Comparison of ENCODE assay signal across 8 cellular contexts in the genomic region with DNA sequence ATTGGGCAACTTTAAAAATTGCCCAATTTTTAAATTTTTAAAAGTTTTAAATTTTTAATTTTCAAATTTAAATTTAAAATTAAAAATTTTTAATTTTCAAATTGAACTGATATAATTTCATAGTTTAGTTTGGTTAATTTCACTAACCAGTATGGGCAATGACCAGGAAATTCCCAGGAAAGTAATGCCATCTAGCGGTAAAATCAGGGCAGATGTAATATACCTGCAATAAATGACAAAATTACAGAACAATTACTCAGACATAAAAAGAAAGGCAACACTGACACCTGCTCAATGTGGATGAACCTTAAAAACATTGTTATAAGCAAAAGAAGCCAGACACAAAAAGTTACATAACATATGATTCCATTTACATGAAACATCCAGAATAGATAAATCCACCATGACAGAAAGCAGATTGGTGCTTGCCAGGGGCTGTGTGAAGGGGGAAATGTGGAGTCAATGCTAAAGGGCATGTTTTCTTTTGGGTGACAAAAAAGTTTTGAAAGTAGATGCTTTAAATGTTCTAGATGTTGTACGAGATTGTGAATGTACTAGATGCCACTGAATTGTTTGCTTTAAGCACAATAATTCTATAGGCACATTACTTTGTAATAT. TPM values are rescaled to one million over a fixed set of nuclear protein-coding genes. Genes with fewer than 3 reads are reported as not detected.
DNase-seq lines count a peak whose midpoint lies in the region; TF ChIP-seq lines count a peak whose summit lies in the region.

No MANE protein-coding gene starts in this region.

- no peak overlapping the region for H3K27ac ChIP-seq in breast epithelium
- no peak overlapping the region for H3K27ac ChIP-seq in transverse colon

- TF ChIP-seq POLR2A in breast epithelium (IDR thresholded peaks at IDR 0.05) (no peak), transverse colon (IDR thresholded peaks at IDR 0.05) (no peak)

- H3K4me1 ChIP-seq in breast epithelium (no peaks in the 10 kb centered on the region), transverse colon (no peaks in the 10 kb centered on the region)

- intact Hi-C loops in breast epithelium (cut with DNase I; ENCODE audit: low total_unique reads) (no loop called here), transverse colon (cut with DNase I; ENCODE audit: low total_unique reads) (loop anchor here (5.0 kb wide), 1 partner anchor 137 kb away; no protein-coding TSS in a partner anchor)

- no peak for TF ChIP-seq EP300 in transverse colon (IDR thresholded peaks at IDR 0.05; ENCODE audit: low read depth)

- H3K9me3 ChIP-seq in breast epithelium (no peaks in the 10 kb centered on the region), transverse colon (no peaks in the 10 kb centered on the region)

- H3K36me3 ChIP-seq in breast epithelium = no peaks in the 10 kb centered on the region
- no peaks in the 10 kb centered on the region for H3K36me3 ChIP-seq in transverse colon

- DNase-seq in D341Med (ENCODE audit: low spot score) (peak; percentile 29), GM20000 (ENCODE audit: low spot score) (peak; percentile 51), NCI-H69 (lab: John Stamatoyannopoulos, UW) (peak; percentile 55), breast epithelium (ENCODE audit: low spot score in 2 of 2) (no peak), kidney glomerular epithelial cell (lab: John Stamatoyannopoulos, UW) (peak; percentile 77), transverse colon (no peak), UCSD-AML1 (lab: John Stamatoyannopoulos, UW; ENCODE audit: unreplicated experiment) (no peak), NCI-H187 treated with DMSO at 0.1 percent for 48 hours (lab: John Stamatoyannopoulos, UW) (no peak)

- 7 to 12% methylated on average over 2 of the region's 2 CpGs for WGBS in transverse colon (ENCODE audit: low coverage in 1 of 2), 2 donors

- H3K4me3 ChIP-seq in breast epithelium (no peak overlapping the region), transverse colon (no peak overlapping the region)

- no peaks in the 10 kb centered on the region for H3K27me3 ChIP-seq in breast epithelium
- no peaks in the 10 kb centered on the region for H3K27me3 ChIP-seq in transverse colon

- TF ChIP-seq CTCF in GM20000 (IDR thresholded peaks at IDR 0.05; ENCODE audit: extremely low read depth, missing control alignments) (peak; percentile 3), breast epithelium (IDR thresholded peaks at IDR 0.05) (peak; percentile 79 to 84 (median 79)), transverse colon (IDR thresholded peaks at IDR 0.05) (peak; percentile 69 to 86 (median 76))

- in situ Hi-C loops in transverse colon (cut with MboI; ENCODE audit: low pct_ligation_motif_present in 1 of 4, low pct_unique_long_range_greater_than_20kb in 1 of 4, low sequenced_read_pairs in 3 of 4) = loop anchor here in 2 of 4 donors (5.0 kb wide), 2 partner anchors 132 to 137 kb away; no protein-coding TSS in a partner anchor

RNA-seq across cellular contexts. Expression of a gene that starts 28.6 kb away (rescaled TPM):
- total RNA-seq in breast epithelium (1 to 10 TPM; 2.6 to 4.8 (median 3.4) TPM), transverse colon (1 to 10 TPM in 1 of 4 donors, under 1 TPM in 2, not detected in 1; 0.27 to 7.6 (median 0.48) TPM)

Comparison
In these comparisons a context has a peak if more than half of its experiments do, and no peak if none do; other contexts are left out.
1. DNase-seq: peak in D341Med (single experiment), GM20000 (single experiment), NCI-H69 (single experiment) and kidney glomerular epithelial cell (single experiment); none in breast epithelium (0 of 2), transverse colon (single experiment), UCSD-AML1 (single experiment) and NCI-H187 treated with DMSO at 0.1 percent for 48 hours (single experiment).
2. CTCF ChIP-seq: peak in every context shown above with its lines; median percentile 79 in breast epithelium; 76 in transverse colon; 3 in GM20000.